Comparison of ENCODE assay signal across 18 cellular contexts in genomic region chr2:216989335-216990129, GRCh38.
DNase-seq lines count a peak whose midpoint lies in the region; ATAC-seq and TF ChIP-seq lines count a peak whose summit lies in the region.
"Had no signal": no experiment of that assay in that cellular context is flagged by ENCODE, and none has a peak within 500 bp of the region (broad histone marks: within the 10 kb centered on the region; RNA-seq: fewer than 3 reads in every experiment).

No MANE protein-coding gene starts in this region.

- H3K9me3 ChIP-seq in A673 (ENCODE audit: low read depth, low read length, poor library complexity, severe bottlenecking) = no peaks in the 10 kb centered on the region
- H3K9me3 ChIP-seq in adrenal gland (replicated peaks in 1 of 3) = no peaks in the 10 kb centered on the region
- H3K9me3 ChIP-seq: BLaER1 had no signal

- peaks cover 5% of the 10 kb centered on the region for H3K27me3 ChIP-seq in A673 (replicated peaks; ENCODE audit: insufficient read depth, low read depth, low read length, poor library complexity)
- no peaks in the 10 kb centered on the region for H3K27me3 ChIP-seq in adrenal gland
- H3K27me3 ChIP-seq: BLaER1 had no signal

- BruUV-seq in A673 (replicated peaks; lab: Mats Ljungman, UMichigan) = no TSS peak

- POLR2A ChIA-PET in A673 (lab: Charles Lee; ENCODE audit: low non-redundant PET) = no interaction called here

- no peaks in the 10 kb centered on the region for H3K36me3 ChIP-seq in A673 (ENCODE audit: insufficient read depth, low read length, poor library complexity, severe bottlenecking)
- H3K36me3 ChIP-seq in adrenal gland (replicated peaks in 1 of 2) = no peaks in the 10 kb centered on the region
- H3K36me3 ChIP-seq: BLaER1 had no signal

- CTCF ChIA-PET in A673 (lab: Charles Lee) = interaction anchor here (0.5 kb wide), 1 partner anchor 521 kb away, joined by 3 read pairs; no protein-coding TSS in a partner anchor

- DNase-seq in A673 (ENCODE audit: low spot score) = peak; percentile 4
- peak; percentile 44 for DNase-seq in fibroblast of villous mesenchyme (ENCODE audit: low read depth)
- no peak for DNase-seq in KG1 (lab: John Stamatoyannopoulos, UW)
- DNase-seq in adrenal gland = no peak
- no peak for DNase-seq in NCI-H2196 treated with DMSO at 0.1 percent for 48 hours (lab: John Stamatoyannopoulos, UW; ENCODE audit: unreplicated experiment)
- DNase-seq: activated CD4-positive, alpha-beta T cell treated with anti-CD3 and anti-CD28 coated beads, Interleukin-2, amount 50 U/mL, for 4 hours; activated effector memory CD4-positive, alpha-beta T cell treated with Interleukin-2 at 50 U/mL for 16 hours; cerebellar nuclear complex; Kasumi-1; NCI-H2029 treated with DMSO at 0.1 percent for 48 hours; retina; stimulated activated naive CD8-positive, alpha-beta T cell treated with anti-CD3 and anti-CD28 coated beads, Interleukin-15, Interleukin-2, amounts not matched to agents 100 U/mL and 50 U/mL, for 24 hours; T-cell had no signal

- H3K4me1 ChIP-seq in A673 (ENCODE audit: insufficient read depth, low read length, poor library complexity, severe bottlenecking) = no peaks in the 10 kb centered on the region
- H3K4me1 ChIP-seq in adrenal gland (replicated peaks in 1 of 2) = peaks cover 0 to 3% of the 10 kb centered on the region in 2 donors

- 0 out of 2 replicates have a peak, but pooled peaks have one; percentile 18 for TF ChIP-seq CTCF in A673 (conservative IDR thresholded peaks at IDR 0.05; ENCODE audit: low read depth, low read length)
- peak; percentile 9; the same call in 1 of the 2 replicates for TF ChIP-seq CTCF in GM12875 (IDR thresholded peaks at IDR 0.05; ENCODE audit: borderline replicate concordance, insufficient read depth, low read depth, low read length)
- peak; percentile 29; the same call in 1 of the 2 replicates for TF ChIP-seq CTCF in WI38 (IDR thresholded peaks at IDR 0.05; ENCODE audit: low read depth, low read length)
- TF ChIP-seq CTCF in fibroblast of villous mesenchyme (IDR thresholded peaks at IDR 0.05; ENCODE audit: insufficient read depth, low read depth, low read length) = peak; percentile 44
- TF ChIP-seq CTCF in adrenal gland (IDR thresholded peaks at IDR 0.05) = no peak

- no peak for TF ChIP-seq POLR2A in adrenal gland (IDR thresholded peaks at IDR 0.05)

- intact Hi-C loops in A673 (cut with micrococcal nuclease; ENCODE audit: unreplicated experiment) = no loop called here
- intact Hi-C loops in adrenal gland (cut with DNase I) = no loop called here

- 84 to 89% (median 87%) methylated on average over 5 of the region's 5 CpGs for WGBS in adrenal gland, 4 donors

- no peak overlapping the region for H3K27ac ChIP-seq in A673 (ENCODE audit: low read depth, low read length, poor library complexity, severe bottlenecking)
- no peak overlapping the region for H3K27ac ChIP-seq in adrenal gland
- H3K27ac ChIP-seq: BLaER1 had no signal

- ATAC-seq in GM21423 (IDR thresholded peaks at IDR 0.05; ENCODE audit: unreplicated experiment) = no peak
- ATAC-seq: esophagus mucosa; stimulated activated naive CD8-positive, alpha-beta T cell treated with anti-CD3 and anti-CD28 coated beads, Interleukin-15, Interleukin-2, amounts not matched to agents 100 U/mL and 50 U/mL, for 24 hours; T-cell had no signal

- H3K4me3 ChIP-seq in A673 (ENCODE audit: low read depth, low read length, poor library complexity, severe bottlenecking) (no peak overlapping the region), GM12875 (ENCODE audit: low read depth, low read length) (no peak overlapping the region), WI38 (ENCODE audit: low read depth, low read length) (no peak overlapping the region), fibroblast of villous mesenchyme (ENCODE audit: low read depth, low read length) (no peak overlapping the region), adrenal gland (no peak overlapping the region)
- H3K4me3 ChIP-seq: BLaER1 had no signal

Comparison
In these comparisons a context has a peak if more than half of its experiments do, and no peak if none do; other contexts are left out.
1. DNase-seq: peak in A673 (single experiment) and fibroblast of villous mesenchyme (single experiment); none in KG1 (single experiment), adrenal gland (0 of 7) and NCI-H2196 treated with DMSO at 0.1 percent for 48 hours (single experiment).
2. CTCF ChIP-seq: peak in A673 (single experiment), GM12875 (single experiment), WI38 (single experiment) and fibroblast of villous mesenchyme (single experiment); none in adrenal gland (0 of 6).